21 cellular contexts compared by ENCODE assay signal in genomic region chr5:4080370-4080769, GRCh38.
DNase-seq lines count a peak whose midpoint lies in the region; ATAC-seq, FAIRE-seq and TF ChIP-seq lines count a peak whose summit lies in the region.
"Had no signal": no experiment of that assay in that cellular context is flagged by ENCODE, and none has a peak within 500 bp of the region (broad histone marks: within the 10 kb centered on the region; RNA-seq: fewer than 3 reads in every experiment).

No MANE protein-coding gene starts in this region.

- H3K4me3 ChIP-seq in bronchial epithelial cell (ENCODE audit: low read depth, low read length) (no peak overlapping the region), mesenchymal stem cell (ENCODE audit: insufficient read depth in 1 of 2, low read depth in 1 of 2, low read length in 2 of 2) (no peak overlapping the region), neuronal stem cell (ENCODE audit: low read length in 2 of 2) (peak overlapping the region in 1 of 2 donors; percentile 2)
- H3K4me3 ChIP-seq: A549 had no signal

- H3K9me3 Mint-ChIP-seq in T-helper 1 cell treated with Interleukin-12 subunit alpha and Interleukin-12 subunit beta and Interleukin-4 antibody, amounts not matched to agents 30 μg/mL and 1 μg/mL, for 36 hours, result peaks cover 23% of the 10 kb centered on the region

- H2AFZ ChIP-seq in mesenchymal stem cell (ENCODE audit: low read depth, low read length) (no peak overlapping the region), neuronal stem cell (ENCODE audit: low read length) (no peak overlapping the region)

- no peak overlapping the region for H2BK15ac ChIP-seq in mesenchymal stem cell (ENCODE audit: low read depth, poor library complexity, severe bottlenecking)
- no peak overlapping the region for H2BK15ac ChIP-seq in neuronal stem cell (ENCODE audit: low read length)

- H2BK5ac ChIP-seq in mesenchymal stem cell (ENCODE audit: low read depth, low read length, poor library complexity, severe bottlenecking) (no peak overlapping the region), neuronal stem cell (ENCODE audit: low read length) (no peak overlapping the region)

- H3K18ac ChIP-seq in mesenchymal stem cell (ENCODE audit: low read depth in 1 of 2, low read length in 2 of 2) (no peak overlapping the region), neuronal stem cell (ENCODE audit: low read length) (peak overlapping the region; percentile 21)

- H3K4me3 Mint-ChIP-seq in T-helper 1 cell treated with Interleukin-12 subunit alpha and Interleukin-12 subunit beta and Interleukin-4 antibody, amounts not matched to agents 30 μg/mL and 1 μg/mL, for 36 hours, result no peak overlapping the region
- H3K4me3 Mint-ChIP-seq: CD4-positive, alpha-beta T cell; H9; IgD-negative memory B cell had no signal

- no peaks in the 10 kb centered on the region for H3K27me3 Mint-ChIP-seq in T-helper 1 cell treated with Interleukin-12 subunit alpha and Interleukin-12 subunit beta and Interleukin-4 antibody, amounts not matched to agents 30 μg/mL and 1 μg/mL, for 36 hours (ENCODE audit: low read depth)
- H3K27me3 Mint-ChIP-seq: CD4-positive, alpha-beta T cell; IgD-negative memory B cell had no signal

- TF ChIP-seq CTCF in bronchial epithelial cell (IDR thresholded peaks at IDR 0.05; ENCODE audit: insufficient read depth, low read length, severe bottlenecking), result no peak

- H2BK12ac ChIP-seq in mesenchymal stem cell (ENCODE audit: low read length in 2 of 2), result no peak overlapping the region
- H2BK12ac ChIP-seq in neuronal stem cell (ENCODE audit: low read length), result no peak overlapping the region

- peak overlapping the region; percentile 43 for H4K91ac ChIP-seq in mesenchymal stem cell (ENCODE audit: low read length)
- no peak overlapping the region for H4K91ac ChIP-seq in neuronal stem cell (ENCODE audit: low read depth, low read length, poor library complexity)

- H3K4ac ChIP-seq in mesenchymal stem cell (ENCODE audit: low read depth in 1 of 2, low read length in 2 of 2), result no peak overlapping the region
- H3K4ac ChIP-seq in neuronal stem cell (ENCODE audit: low read length), result peak overlapping the region; percentile 4

- H3K4me1 ChIP-seq in mesenchymal stem cell (ENCODE audit: control insufficient read depth, insufficient read depth, low read depth, low read length), result no peaks in the 10 kb centered on the region
- H3K4me1 ChIP-seq in neuronal stem cell (ENCODE audit: control insufficient read depth in 2 of 2, insufficient read depth in 1 of 2, low read depth in 1 of 2, low read length in 2 of 2), result peaks cover 6 to 9% of the 10 kb centered on the region in 2 donors
- H3K4me1 ChIP-seq: A549, Caco-2 had no signal

- H4K8ac ChIP-seq in mesenchymal stem cell (ENCODE audit: low read length), result no peak overlapping the region
- peak overlapping the region; percentile 5 for H4K8ac ChIP-seq in neuronal stem cell (ENCODE audit: low read depth, low read length)

- H3K36me3 ChIP-seq in bronchial epithelial cell (ENCODE audit: control insufficient read depth, insufficient read depth, low read length) (no peaks in the 10 kb centered on the region), mesenchymal stem cell (ENCODE audit: control insufficient read depth in 1 of 2, insufficient read depth in 2 of 2, low read depth in 1 of 2, low read length in 2 of 2) (no peaks in the 10 kb centered on the region), neuronal stem cell (replicated peaks in 1 of 2; ENCODE audit: control insufficient read depth in 2 of 2, insufficient read depth in 2 of 2, low read length in 2 of 2) (no peaks in the 10 kb centered on the region)

- no peaks in the 10 kb centered on the region for H3K9me3 ChIP-seq in mesenchymal stem cell (ENCODE audit: control insufficient read depth, low read length)
- H3K9me3 ChIP-seq in neuronal stem cell (replicated peaks in 1 of 2; ENCODE audit: control insufficient read depth in 2 of 2, insufficient read depth in 1 of 2, low read depth in 1 of 2, low read length in 2 of 2), result peaks cover 0 to 6% of the 10 kb centered on the region in 2 donors
- H3K9me3 ChIP-seq: Caco-2 had no signal

- H3K27me3 ChIP-seq in bronchial epithelial cell (ENCODE audit: control insufficient read depth, insufficient read depth, low read length) (no peaks in the 10 kb centered on the region), mesenchymal stem cell (ENCODE audit: control insufficient read depth in 1 of 2, insufficient read depth in 1 of 2, low read length in 2 of 2) (no peaks in the 10 kb centered on the region), neuronal stem cell (ENCODE audit: control insufficient read depth in 3 of 3, insufficient read depth in 3 of 3, low read depth in 1 of 3, low read length in 3 of 3) (no peaks in the 10 kb centered on the region)

- H2BK120ac ChIP-seq in mesenchymal stem cell (ENCODE audit: low read depth, low read length) (no peak overlapping the region), neuronal stem cell (ENCODE audit: low read depth, low read length) (no peak overlapping the region)

- H3K9ac ChIP-seq in mesenchymal stem cell (ENCODE audit: low read length) (no peak overlapping the region), neuronal stem cell (ENCODE audit: low read depth, low read length, poor library complexity) (peak overlapping the region; percentile 45)

- 78% methylated on average over 3 of the region's 3 CpGs for whole genome bisulfite sequencing in mesenchymal stem cell
- no CpG with 5 or more reads among the region's 3 CpGs for WGBS in neuronal stem cell (ENCODE audit: extremely low coverage in 2 of 2, insufficient read length in 2 of 2, insufficient replicate concordance in 1 of 2), 2 donors

- H2AK5ac ChIP-seq in mesenchymal stem cell (ENCODE audit: low read length, severe bottlenecking) (no peak overlapping the region), neuronal stem cell (ENCODE audit: low read depth, low read length) (no peak overlapping the region)

- H3K4me2 ChIP-seq in mesenchymal stem cell (ENCODE audit: low read length, poor library complexity, severe bottlenecking) (no peak overlapping the region), neuronal stem cell (ENCODE audit: insufficient read depth, low read length, poor library complexity, severe bottlenecking) (no peak overlapping the region)
- H3K4me2 ChIP-seq: A549 had no signal

- H3K79me1 ChIP-seq in mesenchymal stem cell (replicated peaks; ENCODE audit: low read length, poor library complexity, severe bottlenecking) (no peaks in the 10 kb centered on the region), neuronal stem cell (ENCODE audit: low read depth, low read length) (no peaks in the 10 kb centered on the region)

- DNase-seq in T-helper 1 cell, result no peak
- no peak for DNase-seq in bronchial epithelial cell (ENCODE audit: low read depth)
- DNase-seq in mesenchymal stem cell, result no peak
- DNase-seq in neuronal stem cell (ENCODE audit: low spot score), result no peak
- no peak for DNase-seq in HuH-7.5 (ENCODE audit: low spot score)
- DNase-seq: AML-193; Caco-2; CD4-positive, alpha-beta T cell; DMS79; GDM1; GOT3; H9; KBM-7 had no signal

- H3K27ac Mint-ChIP-seq in T-helper 1 cell treated with Interleukin-12 subunit alpha and Interleukin-12 subunit beta and Interleukin-4 antibody, amounts not matched to agents 30 μg/mL and 1 μg/mL, for 36 hours, result peak overlapping the region; percentile 2
- H3K27ac Mint-ChIP-seq: CD4-positive, alpha-beta T cell; IgD-negative memory B cell had no signal

- FAIRE-seq in bronchial epithelial cell (lab: Jason Lieb, UNC), result peak; percentile 98
- FAIRE-seq: A549, D721Med had no signal

- H3K27ac ChIP-seq in mesenchymal stem cell (ENCODE audit: low read length, poor library complexity, severe bottlenecking), result no peak overlapping the region
- no peak overlapping the region for H3K27ac ChIP-seq in neuronal stem cell (replicated peaks; ENCODE audit: low read length)
- H3K27ac ChIP-seq: 22Rv1, A549, C4-2B had no signal

- no peaks in the 10 kb centered on the region for H3K4me1 Mint-ChIP-seq in T-helper 1 cell treated with Interleukin-12 subunit alpha and Interleukin-12 subunit beta and Interleukin-4 antibody, amounts not matched to agents 30 μg/mL and 1 μg/mL, for 36 hours (ENCODE audit: low read depth)
- H3K4me1 Mint-ChIP-seq: IgD-negative memory B cell had no signal

- H3K14ac ChIP-seq in mesenchymal stem cell (ENCODE audit: low read length in 2 of 2), result no peak overlapping the region
- H3K14ac ChIP-seq in neuronal stem cell (ENCODE audit: low read length), result no peak overlapping the region

- ATAC-seq in GM18519 (IDR thresholded peaks at IDR 0.05; ENCODE audit: low FRiP score, unreplicated experiment) (no peak), HG02981 (IDR thresholded peaks at IDR 0.05; ENCODE audit: unreplicated experiment) (no peak)
- ATAC-seq: A549 had no signal

- H3K36me3 Mint-ChIP-seq in T-helper 1 cell treated with Interleukin-12 subunit alpha and Interleukin-12 subunit beta and Interleukin-4 antibody, amounts not matched to agents 30 μg/mL and 1 μg/mL, for 36 hours (ENCODE audit: low read depth), result no peaks in the 10 kb centered on the region

- no peak overlapping the region for H3K23ac ChIP-seq in mesenchymal stem cell (ENCODE audit: low read length in 2 of 2)
- H3K23ac ChIP-seq in neuronal stem cell (ENCODE audit: low read depth, low read length, poor library complexity), result no peak overlapping the region
